14 cellular contexts compared by ENCODE assay signal in the genomic region with DNA sequence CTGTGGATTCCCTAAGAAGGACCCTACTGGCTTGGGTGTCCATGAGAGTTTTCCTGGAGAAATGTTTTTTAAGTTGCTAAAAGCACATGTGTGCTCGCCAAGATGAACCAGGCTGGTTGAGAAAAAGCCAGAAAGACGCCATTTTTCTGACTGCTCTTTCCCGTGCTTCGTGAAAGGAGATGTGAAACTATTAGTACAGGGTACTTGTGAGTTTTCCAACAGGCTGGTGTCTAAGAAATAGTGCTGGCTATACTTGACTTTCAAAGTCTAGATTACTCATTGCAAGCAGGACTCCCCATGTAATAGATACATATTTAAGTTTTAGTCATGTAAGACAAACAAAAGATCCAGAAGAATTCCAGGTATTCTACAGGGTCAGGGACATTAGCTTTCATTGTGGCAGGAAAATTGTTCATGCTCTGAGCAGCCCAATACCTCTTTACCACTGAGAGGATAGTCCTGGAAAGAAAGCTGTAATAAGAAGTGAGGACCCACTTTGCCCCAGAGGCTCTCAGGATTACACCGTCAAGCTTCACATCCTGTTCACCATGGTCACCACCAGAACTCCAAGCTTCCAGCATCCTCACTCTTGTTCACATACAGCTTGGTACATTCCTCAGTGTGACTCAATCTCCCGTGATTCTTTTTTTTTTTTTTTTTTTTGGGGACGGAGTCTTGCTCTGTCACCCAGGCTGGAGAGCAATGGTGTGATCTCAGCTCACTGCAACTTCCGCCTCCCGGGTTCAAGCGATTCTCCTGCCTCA.
"Had no signal": no experiment of that assay in that cellular context is flagged by ENCODE, and none has a peak within 500 bp of the region (broad histone marks: within the 10 kb centered on the region; RNA-seq: fewer than 3 reads in every experiment).

No MANE protein-coding gene starts in this region.

- H3K4me3 ChIP-seq: lower lobe of right lung, tibial artery, uterus had no signal

- DNase-seq: activated CD4-positive, alpha-beta T cell treated with anti-CD3 and anti-CD28 coated beads, Interleukin-2, amount 50 U/mL, for 1 hour; activated CD4-positive, CD25-positive, alpha-beta regulatory T cell; activated naive CD8-positive, alpha-beta T cell treated with anti-CD3 and anti-CD28 coated beads, Interleukin-2, amount 10 ng/mL, durations not matched to agents 7 days and 5 days; cortex of kidney; effector CD4-positive, alpha-beta T cell; foreskin fibroblast; left cardiac atrium; lower lobe of right lung; nephron progenitor cell; occipital lobe; stimulated activated CD4-positive, alpha-beta T cell treated with anti-CD3 and anti-CD28 coated beads, Interleukin-4, amount 100 ng/mL, for 1 hour; stimulated activated naive B cell treated with anti-CD40 and anti-IgM and Interleukin-4, amounts not matched to agents 10 μg/mL and 1 μg/mL and 100 μg/mL, for 72 hours; tibial artery; uterus had no signal

- H3K9me3 ChIP-seq: lower lobe of right lung, tibial artery, uterus had no signal

- H3K27ac ChIP-seq: lower lobe of right lung, tibial artery, uterus had no signal

- H3K4me1 ChIP-seq: lower lobe of right lung, tibial artery, uterus had no signal

- H3K36me3 ChIP-seq: lower lobe of right lung, tibial artery, uterus had no signal

- H3K27me3 ChIP-seq: tibial artery, uterus had no signal

- ATAC-seq: left cardiac atrium; lower lobe of right lung; stimulated activated naive B cell treated with anti-CD40 and anti-IgM and Interleukin-4, amounts not matched to agents 10 μg/mL and 1 μg/mL and 100 μg/mL, for 72 hours had no signal
